ENCODE assay signal across 8 cellular contexts in genomic region chr17:43906951-43907424, GRCh38. TPM values are rescaled to one million over a fixed set of nuclear protein-coding genes. Genes with fewer than 3 reads are reported as not detected.
A peak's percentile ranks its signal among the peaks of the same experiment; 100 is the strongest.
DNase-seq lines count a peak whose midpoint lies in the region; ATAC-seq, FAIRE-seq and TF ChIP-seq lines count a peak whose summit lies in the region.

No MANE protein-coding gene starts in this region.

- no peak overlapping the region for H3K27ac ChIP-seq in astrocyte (ENCODE audit: low read depth, low read length)

- no peaks in the 10 kb centered on the region for H4K20me1 ChIP-seq in astrocyte (ENCODE audit: insufficient read depth, low read length)

- H3K4me1 ChIP-seq in astrocyte (ENCODE audit: insufficient read depth, low read length), result peaks cover 19% of the 10 kb centered on the region

- no peaks in the 10 kb centered on the region for H3K36me3 ChIP-seq in astrocyte (ENCODE audit: insufficient read depth, low read length)

- H3K9me3 Mint-ChIP-seq in IgD-negative memory B cell (no peaks in the 10 kb centered on the region), astrocyte (ENCODE audit: unreplicated experiment) (no peaks in the 10 kb centered on the region)
- no peaks in the 10 kb centered on the region for H3K9me3 Mint-ChIP-seq in stimulated activated memory B cell treated with anti-CD40 and anti-IgM and Interleukin-4, amounts not matched to agents 10 μg/mL and 1 μg/mL and 100 μg/mL, for 72 hours

- no peaks in the 10 kb centered on the region for H3K36me3 Mint-ChIP-seq in IgD-negative memory B cell
- peaks cover 8% of the 10 kb centered on the region for H3K36me3 Mint-ChIP-seq in astrocyte (ENCODE audit: low read depth, unreplicated experiment)
- H3K36me3 Mint-ChIP-seq in stimulated activated memory B cell treated with anti-CD40 and anti-IgM and Interleukin-4, amounts not matched to agents 10 μg/mL and 1 μg/mL and 100 μg/mL, for 72 hours, result no peaks in the 10 kb centered on the region

- no peak for TF ChIP-seq CTCF in astrocyte (IDR thresholded peaks at IDR 0.05; ENCODE audit: insufficient read depth, low read depth, low read length)

- peak overlapping the region in 3 of 4 donors; percentile 58 to 91 (median 81) for H3K4me3 Mint-ChIP-seq in IgD-negative memory B cell
- H3K4me3 Mint-ChIP-seq in astrocyte (ENCODE audit: unreplicated experiment), result peak overlapping the region; percentile 84
- peak overlapping the region; percentile 53 for H3K4me3 Mint-ChIP-seq in stimulated activated memory B cell treated with anti-CD40 and anti-IgM and Interleukin-4, amounts not matched to agents 10 μg/mL and 1 μg/mL and 100 μg/mL, for 72 hours

- no peak for ATAC-seq in stimulated activated memory B cell treated with anti-CD40 and anti-IgM and Interleukin-4, amounts not matched to agents 10 μg/mL and 1 μg/mL and 100 μg/mL, for 72 hours
- ATAC-seq in GM18868 (IDR thresholded peaks at IDR 0.05; ENCODE audit: unreplicated experiment), result no peak

- no peak overlapping the region for H3K27ac Mint-ChIP-seq in IgD-negative memory B cell
- peak overlapping the region; percentile 80 for H3K27ac Mint-ChIP-seq in astrocyte (ENCODE audit: unreplicated experiment)
- H3K27ac Mint-ChIP-seq in stimulated activated memory B cell treated with anti-CD40 and anti-IgM and Interleukin-4, amounts not matched to agents 10 μg/mL and 1 μg/mL and 100 μg/mL, for 72 hours, result no peak overlapping the region

- peaks cover 43% of the 10 kb centered on the region for H3K27me3 Mint-ChIP-seq in IgD-negative memory B cell
- peaks cover 26% of the 10 kb centered on the region for H3K27me3 Mint-ChIP-seq in astrocyte (ENCODE audit: low read depth, unreplicated experiment)
- H3K27me3 Mint-ChIP-seq in stimulated activated memory B cell treated with anti-CD40 and anti-IgM and Interleukin-4, amounts not matched to agents 10 μg/mL and 1 μg/mL and 100 μg/mL, for 72 hours, result peaks cover 65% of the 10 kb centered on the region

- no peaks in the 10 kb centered on the region for H3K9me3 ChIP-seq in astrocyte (ENCODE audit: insufficient read depth, low read depth, low read length)
- H3K9me3 ChIP-seq in iPS-18c (ENCODE audit: control insufficient read depth, insufficient read depth, low read length), result peaks cover 2% of the 10 kb centered on the region

- peak overlapping the region; percentile 96 for H2AFZ ChIP-seq in astrocyte (ENCODE audit: low read depth, low read length)

- H3K4me3 ChIP-seq in astrocyte (ENCODE audit: insufficient read depth, low read depth, low read length) (peak overlapping the region; percentile 56), iPS-18c (ENCODE audit: insufficient read depth, low read depth, low read length) (peak overlapping the region; percentile 75)

- H3K27me3 ChIP-seq in astrocyte (ENCODE audit: insufficient read depth, low read length), result peaks cover 24% of the 10 kb centered on the region

- peak overlapping the region; percentile 91 for H3K4me2 ChIP-seq in astrocyte (ENCODE audit: low read length)

- peak overlapping the region; percentile 74 for H3K9ac ChIP-seq in astrocyte (ENCODE audit: low read length)

- no peaks in the 10 kb centered on the region for H3K79me2 ChIP-seq in astrocyte (ENCODE audit: insufficient read depth, low read length)

- no peak for DNase-seq in astrocyte (ENCODE audit: low read depth)
- no peak for DNase-seq in posterior vena cava (ENCODE audit: low spot score)
- DNase-seq in RPMI8226, result no peak
- DNase-seq in NK-92 (lab: John Stamatoyannopoulos, UW; ENCODE audit: unreplicated experiment), result no peak

- H3K4me1 Mint-ChIP-seq in IgD-negative memory B cell (peaks cover 5 to 8% (median 7%) of the 10 kb centered on the region in 3 donors), astrocyte (ENCODE audit: low read depth, unreplicated experiment) (peaks cover 2% of the 10 kb centered on the region)
- peaks cover 21% of the 10 kb centered on the region for H3K4me1 Mint-ChIP-seq in stimulated activated memory B cell treated with anti-CD40 and anti-IgM and Interleukin-4, amounts not matched to agents 10 μg/mL and 1 μg/mL and 100 μg/mL, for 72 hours

- no peak for FAIRE-seq in astrocyte (lab: Jason Lieb, UNC)

- intact Hi-C loops in posterior vena cava (cut with DNase I), result no loop called here

RNA-seq across cellular contexts. Expression of gene MPP2, which starts 0.3 kb away (rescaled TPM):
- 0.18 TPM for polyA plus RNA-seq in IgD-negative memory B cell
- 7.6 and 8.0 TPM in 2 replicates for total RNA-seq in astrocyte
- total RNA-seq in posterior vena cava, result 10 to 100 TPM; 11.4 to 15.5 TPM

RNA-seq across cellular contexts. Expression of gene PPY, which starts 35.3 kb away (rescaled TPM):
- not detected for polyA plus RNA-seq in IgD-negative memory B cell
- total RNA-seq in astrocyte (not detected in 2 replicates), posterior vena cava (not detected)

RNA-seq across cellular contexts. Expression of gene PYY, which starts 46.8 kb away (rescaled TPM):
- not detected for polyA plus RNA-seq in IgD-negative memory B cell
- total RNA-seq in astrocyte, result not detected in 2 replicates
- total RNA-seq in posterior vena cava, result not detected
